1 cellular context compared by ENCODE assay signal in genomic region chr7:74269757-74270277, GRCh38.
TF ChIP-seq lines count a peak whose summit lies in the region.

No MANE protein-coding gene starts in this region.

TF ChIP-seq in HepG2, 621 proteins besides CTCF, POLR2A, EP300 and RAD21 (continued from another document and continues in another):
- TF ChIP-seq PHF5A (CRISPR knock-in tag; IDR thresholded peaks at IDR 0.05; ENCODE audit: low read depth, unreplicated experiment) (no peak), ZNF296 (CRISPR knock-in tag; conservative IDR thresholded peaks at IDR 0.05) (no peak), POGZ (CRISPR knock-in tag; IDR thresholded peaks at IDR 0.05) (no peak), RFXAP (CRISPR knock-in tag; IDR thresholded peaks at IDR 0.05; ENCODE audit: borderline replicate concordance) (no peak), PRDM10 (CRISPR knock-in tag; IDR thresholded peaks at IDR 0.05; ENCODE audit: low read depth) (peak; percentile 46; the same call in 1 of the 2 replicates), SP5 (CRISPR knock-in tag; IDR thresholded peaks at IDR 0.05; ENCODE audit: borderline replicate concordance, low read depth) (peak; percentile 36; the same call in 1 of the 2 replicates), FOXP4 (CRISPR knock-in tag; IDR thresholded peaks at IDR 0.05) (peak; percentile 91), SRSF1 (optimal IDR thresholded peaks at IDR 0.05; ENCODE audit: low read depth, low read length) (no peak), HNRNPL (IDR thresholded peaks at IDR 0.05; ENCODE audit: low read depth, low read length) (0 out of 2 replicates have a peak, but pooled peaks have one; percentile 21), ZBTB43 (CRISPR knock-in tag; conservative IDR thresholded peaks at IDR 0.05) (no peak), KLF15 (CRISPR knock-in tag; IDR thresholded peaks at IDR 0.05; ENCODE audit: borderline replicate concordance) (no peak), CREB1 (IDR thresholded peaks at IDR 0.05) (no peak), CREB1 (CRISPR knock-in tag; IDR thresholded peaks at IDR 0.05) (peak; percentile 49), ZSCAN21 (CRISPR knock-in tag; IDR thresholded peaks at IDR 0.05; ENCODE audit: borderline replicate concordance) (no peak), ZBTB25 (CRISPR knock-in tag; IDR thresholded peaks at IDR 0.05) (0 out of 2 replicates have a peak, but pooled peaks have one; percentile 16), ZNF460 (CRISPR knock-in tag; IDR thresholded peaks at IDR 0.05; ENCODE audit: borderline replicate concordance) (no peak), ZNF770 (CRISPR knock-in tag; IDR thresholded peaks at IDR 0.05) (peak; percentile 20; the same call in 1 of the 2 replicates), PAXIP1 (CRISPR knock-in tag; conservative IDR thresholded peaks at IDR 0.05) (peak; percentile 46), ZNF256 (CRISPR knock-in tag; conservative IDR thresholded peaks at IDR 0.05) (no peak), HMGXB4 (CRISPR knock-in tag; IDR thresholded peaks at IDR 0.05; ENCODE audit: borderline replicate concordance in 1 of 2, low read depth in 1 of 2) (no peak), ZBTB7B (CRISPR knock-in tag; IDR thresholded peaks at IDR 0.05) (peak; percentile 14; the same call in 1 of the 2 replicates), SKI (IDR thresholded peaks at IDR 0.05; ENCODE audit: partially characterized antibody) (no peak), FOXC1 (CRISPR knock-in tag; IDR thresholded peaks at IDR 0.05; ENCODE audit: borderline replicate concordance) (no peak), HBP1 (CRISPR knock-in tag; IDR thresholded peaks at IDR 0.05; ENCODE audit: low read depth) (no peak), ZBTB1 (CRISPR knock-in tag; IDR thresholded peaks at IDR 0.05; ENCODE audit: borderline replicate concordance) (no peak), ZNF12 (CRISPR knock-in tag; IDR thresholded peaks at IDR 0.05) (peak; percentile 98), GPBP1L1 (CRISPR knock-in tag; IDR thresholded peaks at IDR 0.05) (no peak), GATAD2A (CRISPR knock-in tag; IDR thresholded peaks at IDR 0.05) (0 out of 2 replicates have a peak, but pooled peaks have one; percentile 16), MED13 (CRISPR knock-in tag; IDR thresholded peaks at IDR 0.05) (no peak), KDM2A (CRISPR knock-in tag; IDR thresholded peaks at IDR 0.05; ENCODE audit: borderline replicate concordance, low read depth) (peak; percentile 10; the same call in 1 of the 2 replicates), NCOR1 (IDR thresholded peaks at IDR 0.05; ENCODE audit: borderline replicate concordance, low read length) (no peak), ZNF737 (CRISPR knock-in tag; IDR thresholded peaks at IDR 0.05; ENCODE audit: borderline replicate concordance) (no peak), STAT5B (CRISPR knock-in tag; IDR thresholded peaks at IDR 0.05) (no peak), PAWR (CRISPR knock-in tag; IDR thresholded peaks at IDR 0.05; ENCODE audit: borderline replicate concordance) (no peak), BRCA1 (CRISPR knock-in tag; IDR thresholded peaks at IDR 0.05) (no peak), NCOA1 (CRISPR knock-in tag; IDR thresholded peaks at IDR 0.05) (no peak), ZNF550 (CRISPR knock-in tag; IDR thresholded peaks at IDR 0.05; ENCODE audit: borderline replicate concordance) (no peak), CEBPB (IDR thresholded peaks at IDR 0.05; ENCODE audit: borderline replicate concordance, low read depth, low read length) (peak; percentile 53; the same call in 1 of the 2 replicates), ZNF263 (CRISPR knock-in tag; IDR thresholded peaks at IDR 0.05) (no peak)
